In genomic region chr9:127927457-127928231, GRCh38 we compare ENCODE assay signal across 8 cellular contexts. TPM values are rescaled to one million over a fixed set of nuclear protein-coding genes. Genes with fewer than 3 reads are reported as not detected.
DNase-seq lines count a peak whose midpoint lies in the region; ATAC-seq, FAIRE-seq and TF ChIP-seq lines count a peak whose summit lies in the region.

No MANE protein-coding gene starts in this region.

- no peak overlapping the region for H3K27ac Mint-ChIP-seq in astrocyte (ENCODE audit: unreplicated experiment)

- no peak for TF ChIP-seq POLR2A in stomach (IDR thresholded peaks at IDR 0.05)

- H3K4me2 ChIP-seq in astrocyte (ENCODE audit: low read length): peak overlapping the region; percentile 72
- H3K4me2 ChIP-seq in mesenchymal stem cell (ENCODE audit: low read length, poor library complexity, severe bottlenecking): peak overlapping the region; percentile 81

- no peak overlapping the region for H2BK120ac ChIP-seq in mesenchymal stem cell (ENCODE audit: low read depth, low read length)

- intact Hi-C loops in stomach (cut with DNase I; ENCODE audit: low total_unique reads): no loop called here

- no peak for TF ChIP-seq EP300 in stomach (IDR thresholded peaks at IDR 0.05)

- ATAC-seq in RWPE2 (ENCODE audit: low read depth): peak; percentile 35

- H2AFZ ChIP-seq in astrocyte (ENCODE audit: low read depth, low read length): no peak overlapping the region
- H2AFZ ChIP-seq in mesenchymal stem cell (ENCODE audit: low read depth, low read length): no peak overlapping the region

- peak overlapping the region; percentile 15 for H2BK15ac ChIP-seq in mesenchymal stem cell (ENCODE audit: low read depth, poor library complexity, severe bottlenecking)

- peak overlapping the region; percentile 67 for H3K4me3 ChIP-seq in RWPE2 (ENCODE audit: severe bottlenecking)
- peak overlapping the region; percentile 31 for H3K4me3 ChIP-seq in astrocyte (ENCODE audit: insufficient read depth, low read depth, low read length)
- peak overlapping the region; percentile 41 to 72 for H3K4me3 ChIP-seq in mesenchymal stem cell (ENCODE audit: insufficient read depth in 1 of 2, low read depth in 1 of 2, low read length in 2 of 2)
- peak overlapping the region; percentile 29 to 48 (median 34) for H3K4me3 ChIP-seq in stomach

- WGBS in mesenchymal stem cell: 11% methylated on average over 28 of the region's 48 CpGs
- WGBS in stomach, 5 donors: 4 to 10% (median 5%) methylated on average over 35 to 48 of the region's 48 CpGs

- H2BK5ac ChIP-seq in mesenchymal stem cell (ENCODE audit: low read depth, low read length, poor library complexity, severe bottlenecking): no peak overlapping the region

- no peaks in the 10 kb centered on the region for H3K9me3 Mint-ChIP-seq in astrocyte (ENCODE audit: unreplicated experiment)

- peak overlapping the region in 1 of 2 experiments; percentile 48 for H3K18ac ChIP-seq in mesenchymal stem cell (ENCODE audit: low read depth in 1 of 2, low read length in 2 of 2)

- H2BK12ac ChIP-seq in mesenchymal stem cell (ENCODE audit: low read length in 2 of 2): peak overlapping the region in 1 of 2 experiments; percentile 57

- H3K36me3 Mint-ChIP-seq in astrocyte (ENCODE audit: low read depth, unreplicated experiment): peaks cover 1% of the 10 kb centered on the region

- no peaks in the 10 kb centered on the region for H3K36me3 ChIP-seq in RWPE2 (ENCODE audit: low read depth)
- H3K36me3 ChIP-seq in astrocyte (ENCODE audit: insufficient read depth, low read length): no peaks in the 10 kb centered on the region
- peaks cover 2 to 4% of the 10 kb centered on the region in 2 experiments for H3K36me3 ChIP-seq in mesenchymal stem cell (ENCODE audit: control insufficient read depth in 1 of 2, insufficient read depth in 2 of 2, low read depth in 1 of 2, low read length in 2 of 2)
- no peaks in the 10 kb centered on the region for H3K36me3 ChIP-seq in stomach

- H3K4me1 ChIP-seq in RWPE2 (ENCODE audit: insufficient read depth, poor library complexity, severe bottlenecking): peaks cover 25% of the 10 kb centered on the region
- peaks cover 40% of the 10 kb centered on the region for H3K4me1 ChIP-seq in astrocyte (ENCODE audit: insufficient read depth, low read length)
- peaks cover 38% of the 10 kb centered on the region for H3K4me1 ChIP-seq in mesenchymal stem cell (ENCODE audit: control insufficient read depth, insufficient read depth, low read depth, low read length)
- H3K4me1 ChIP-seq in stomach: peaks cover 35 to 45% (median 40%) of the 10 kb centered on the region in 4 donors

- peaks cover 18% of the 10 kb centered on the region for H4K20me1 ChIP-seq in astrocyte (ENCODE audit: insufficient read depth, low read length)

- H3K9ac ChIP-seq in astrocyte (ENCODE audit: low read length) (no peak overlapping the region), mesenchymal stem cell (ENCODE audit: low read length) (peak overlapping the region; percentile 71)

- H3K9me3 ChIP-seq in RWPE2 (ENCODE audit: severe bottlenecking) (no peaks in the 10 kb centered on the region), astrocyte (ENCODE audit: insufficient read depth, low read depth, low read length) (no peaks in the 10 kb centered on the region), mesenchymal stem cell (ENCODE audit: control insufficient read depth, low read length) (no peaks in the 10 kb centered on the region), stomach (no peaks in the 10 kb centered on the region)

- no peak overlapping the region for H2AK5ac ChIP-seq in mesenchymal stem cell (ENCODE audit: low read length, severe bottlenecking)

- H3K27ac ChIP-seq in RWPE2 (ENCODE audit: poor library complexity, severe bottlenecking): no peak overlapping the region
- H3K27ac ChIP-seq in astrocyte (ENCODE audit: low read depth, low read length): no peak overlapping the region
- H3K27ac ChIP-seq in mesenchymal stem cell (ENCODE audit: low read length, poor library complexity, severe bottlenecking): no peak overlapping the region
- H3K27ac ChIP-seq in stomach: no peak overlapping the region

- no peak overlapping the region for H3K4ac ChIP-seq in mesenchymal stem cell (ENCODE audit: low read depth in 1 of 2, low read length in 2 of 2)

- DNase-seq in ELF-1 (ENCODE audit: low read depth, low spot score) (peak; percentile 54), RWPE2 (ENCODE audit: low spot score) (peak; percentile 89), astrocyte (ENCODE audit: low read depth) (no peak), mesenchymal stem cell (no peak), stomach (peak; percentile 82), NCI-H1092 treated with DMSO at 0.1 percent for 48 hours (lab: John Stamatoyannopoulos, UW) (no peak), COLO829 (ENCODE audit: low spot score) (no peak), hypothalamus (lab: John Stamatoyannopoulos, UW) (no peak)

- H3K79me1 ChIP-seq in mesenchymal stem cell (replicated peaks; ENCODE audit: low read length, poor library complexity, severe bottlenecking): no peaks in the 10 kb centered on the region

- TF ChIP-seq CTCF in RWPE2 (IDR thresholded peaks at IDR 0.05; ENCODE audit: poor library complexity, severe bottlenecking) (no peak), astrocyte (IDR thresholded peaks at IDR 0.05; ENCODE audit: insufficient read depth, low read depth, low read length) (no peak), stomach (IDR thresholded peaks at IDR 0.05) (no peak)

- H3K14ac ChIP-seq in mesenchymal stem cell (ENCODE audit: low read length in 2 of 2): no peak overlapping the region

- H3K79me2 ChIP-seq in astrocyte (ENCODE audit: insufficient read depth, low read length): no peaks in the 10 kb centered on the region

- H3K27me3 ChIP-seq in RWPE2 (ENCODE audit: insufficient read depth, poor library complexity, severe bottlenecking): no peaks in the 10 kb centered on the region
- H3K27me3 ChIP-seq in astrocyte (ENCODE audit: insufficient read depth, low read length): no peaks in the 10 kb centered on the region
- H3K27me3 ChIP-seq in mesenchymal stem cell (ENCODE audit: control insufficient read depth in 1 of 2, insufficient read depth in 1 of 2, low read length in 2 of 2): peaks cover 0 to 30% of the 10 kb centered on the region in 2 experiments
- H3K27me3 ChIP-seq in stomach: peaks cover 0 to 67% (median 20%) of the 10 kb centered on the region in 3 donors

- peaks cover 11% of the 10 kb centered on the region for H3K4me1 Mint-ChIP-seq in astrocyte (ENCODE audit: low read depth, unreplicated experiment)

- no peak overlapping the region for H3K4me3 Mint-ChIP-seq in astrocyte (ENCODE audit: unreplicated experiment)

- no peak overlapping the region for H4K91ac ChIP-seq in mesenchymal stem cell (ENCODE audit: low read length)

- H4K8ac ChIP-seq in mesenchymal stem cell (ENCODE audit: low read length): no peak overlapping the region

- peak overlapping the region in 1 of 2 experiments; percentile 27 for H3K23ac ChIP-seq in mesenchymal stem cell (ENCODE audit: low read length in 2 of 2)

- H3K27me3 Mint-ChIP-seq in astrocyte (ENCODE audit: low read depth, unreplicated experiment): peaks cover 23% of the 10 kb centered on the region

- no peak for FAIRE-seq in astrocyte (lab: Jason Lieb, UNC)

RNA-seq across cellular contexts. Expression of gene PIP5KL1, which starts 2.9 kb away (rescaled TPM):
- 4.6 and 4.9 TPM in 2 replicates for total RNA-seq in astrocyte
- 2.0 TPM for polyA plus RNA-seq in mesenchymal stem cell (2013, experiment 1 of 2)
- polyA plus RNA-seq in mesenchymal stem cell (2013, experiment 2 of 2): 1.8 TPM
- 10 to 100 TPM in 3 of 5 donors, under 1 TPM in 1, not detected in 1; 0.55 to 98.0 (median 19.1) TPM for total RNA-seq in stomach
- polyA plus RNA-seq in stomach: 1 to 10 TPM in 2 of 3 donors, under 1 TPM in 1; 0.50 to 3.3 (median 2.3) TPM

RNA-seq across cellular contexts. Expression of gene DPM2, which starts 10.0 kb away (rescaled TPM):
- 32.7 and 34.3 TPM in 2 replicates for total RNA-seq in astrocyte
- 29.7 TPM for polyA plus RNA-seq in mesenchymal stem cell (2013, experiment 1 of 2)
- polyA plus RNA-seq in mesenchymal stem cell (2013, experiment 2 of 2): 30.1 TPM
- total RNA-seq in stomach: 10 to 100 TPM in 4 of 5 donors, 1 to 10 TPM in 1; 1.7 to 98.2 (median 55.4) TPM
- 10 to 100 TPM; 27.0 to 38.0 (median 32.5) TPM for polyA plus RNA-seq in stomach

RNA-seq across cellular contexts. Expression of gene ST6GALNAC4, which starts 10.8 kb away (rescaled TPM):
- total RNA-seq in astrocyte (14.5 and 21.7 TPM in 2 replicates), stomach (10 to 100 TPM in 3 of 5 donors, 1 to 10 TPM in 2; 3.7 to 33.6 (median 14.5) TPM)
- polyA plus RNA-seq in mesenchymal stem cell (2013, experiment 1 of 2): 32.1 TPM
- 29.4 TPM for polyA plus RNA-seq in mesenchymal stem cell (2013, experiment 2 of 2)
- 10 to 100 TPM; 10.5 to 14.2 (median 11.8) TPM for polyA plus RNA-seq in stomach

RNA-seq across cellular contexts. Expression of gene ST6GALNAC6, which starts 28.2 kb away (rescaled TPM):
- 30.4 and 37.5 TPM in 2 replicates for total RNA-seq in astrocyte
- 45.2 TPM for polyA plus RNA-seq in mesenchymal stem cell (2013, experiment 1 of 2)
- 45.9 TPM for polyA plus RNA-seq in mesenchymal stem cell (2013, experiment 2 of 2)
- 100 to 1,000 TPM in 2 of 5 donors, 10 to 100 TPM in 3; 18.0 to 145 (median 92.4) TPM for total RNA-seq in stomach
- 10 to 100 TPM; 32.8 to 63.8 (median 42.2) TPM for polyA plus RNA-seq in stomach

RNA-seq across cellular contexts. Expression of gene AK1, which starts 50.2 kb away (rescaled TPM):
- 78.0 and 79.5 TPM in 2 replicates for total RNA-seq in astrocyte
- 127 TPM for polyA plus RNA-seq in mesenchymal stem cell (2013, experiment 1 of 2)
- 132 TPM for polyA plus RNA-seq in mesenchymal stem cell (2013, experiment 2 of 2)
- 10 to 100 TPM in 3 of 5 donors, 1 to 10 TPM in 1, not detected in 1; 7.2 to 88.3 (median 39.8) TPM for total RNA-seq in stomach
- 10 to 100 TPM; 64.4 to 92.1 (median 89.7) TPM for polyA plus RNA-seq in stomach

Comparison
In these comparisons a context has a peak if more than half of its experiments do, and no peak if none do; other contexts are left out.
1. DNase-seq: peak in ELF-1 (single experiment), RWPE2 (single experiment) and stomach (single experiment); none in astrocyte (single experiment), mesenchymal stem cell (single experiment), NCI-H1092 treated with DMSO at 0.1 percent for 48 hours (single experiment), COLO829 (single experiment) and hypothalamus (0 of 51).
2. Peak in every context shown above with its lines, with median percentiles within 50 percentile points of each other: H3K4me3 ChIP-seq.